12 cellular contexts compared by ENCODE assay signal in genomic region chr12:5944688-5945070, GRCh38. TPM values are rescaled to one million over a fixed set of nuclear protein-coding genes. Genes with fewer than 3 reads are reported as not detected.
DNase-seq lines count a peak whose midpoint lies in the region; ATAC-seq and TF ChIP-seq lines count a peak whose summit lies in the region.
"Had no signal": no experiment of that assay in that cellular context is flagged by ENCODE, and none has a peak within 500 bp of the region (broad histone marks: within the 10 kb centered on the region; RNA-seq: fewer than 3 reads in every experiment).

No MANE protein-coding gene starts in this region.

- H3F3A ChIP-seq in MM.1S (ENCODE audit: insufficient read depth, low read length): no peaks in the 10 kb centered on the region
- H3F3A ChIP-seq in neural progenitor cell (ENCODE audit: low read depth): peaks cover 6% of the 10 kb centered on the region

- H4K20me1 ChIP-seq in MM.1S (ENCODE audit: insufficient read depth, low read length): no peaks in the 10 kb centered on the region
- H4K20me1 ChIP-seq in neural progenitor cell (ENCODE audit: low read depth): no peaks in the 10 kb centered on the region

- peaks cover 16% of the 10 kb centered on the region for H3K4me1 Mint-ChIP-seq in neural progenitor cell
- H3K4me1 Mint-ChIP-seq in T-helper 2 cell treated with Interferon-gamma antibody and Interleukin-4, amounts not matched to agents 5 μg/mL and 100 μg/mL, for 36 hours (ENCODE audit: low read depth): no peaks in the 10 kb centered on the region

- H3K9ac ChIP-seq in MM.1S (ENCODE audit: low read length): no peak overlapping the region
- H3K9ac ChIP-seq in neural progenitor cell: no peak overlapping the region

- no peak for ATAC-seq in GM21576 (IDR thresholded peaks at IDR 0.05; ENCODE audit: unreplicated experiment)
- no peak for ATAC-seq in left lung

- H2AFZ ChIP-seq in MM.1S (ENCODE audit: low read length) (peak overlapping the region; percentile 49; the same call in 1 of the 2 replicates), neural progenitor cell (replicated peaks) (peak overlapping the region; percentile 96)

- peaks cover 10% of the 10 kb centered on the region for H3K9me3 Mint-ChIP-seq in neural progenitor cell
- H3K9me3 Mint-ChIP-seq in T-helper 2 cell treated with Interferon-gamma antibody and Interleukin-4, amounts not matched to agents 5 μg/mL and 100 μg/mL, for 36 hours: no peaks in the 10 kb centered on the region

- no peaks in the 10 kb centered on the region for H3K36me3 ChIP-seq in A673 (ENCODE audit: insufficient read depth, low read length, poor library complexity, severe bottlenecking)
- no peaks in the 10 kb centered on the region for H3K36me3 ChIP-seq in MM.1S (replicated peaks; ENCODE audit: insufficient read depth, low read length)
- no peaks in the 10 kb centered on the region for H3K36me3 ChIP-seq in neural progenitor cell
- H3K36me3 ChIP-seq in left lung: peaks cover 0 to 12% of the 10 kb centered on the region in 2 donors

- POLR2A ChIA-PET in A673 (lab: Charles Lee; ENCODE audit: low non-redundant PET): no interaction called here

- H3K4me3 ChIP-seq in A673 (ENCODE audit: low read depth, low read length, poor library complexity, severe bottlenecking) (peak overlapping the region; percentile 33), MM.1S (ENCODE audit: low read length) (peak overlapping the region; percentile 51; the same call in 1 of the 2 replicates), epithelial cell of proximal tubule (ENCODE audit: low read depth, low read length) (peak overlapping the region; percentile 11), neural progenitor cell (peak overlapping the region; percentile 70), left lung (peak overlapping the region in 1 of 2 donors; percentile 11)

- CTCF ChIA-PET in A673 (lab: Charles Lee): interaction anchor here (1.1 kb wide), 1 partner anchor 21 kb away, joined by 3 read pairs; no protein-coding TSS in a partner anchor

- TF ChIP-seq CTCF in A673 (conservative IDR thresholded peaks at IDR 0.05; ENCODE audit: low read depth, low read length) (no peak), MM.1S (IDR thresholded peaks at IDR 0.05; ENCODE audit: low read length) (no peak), epithelial cell of proximal tubule (conservative IDR thresholded peaks at IDR 0.05; ENCODE audit: low read depth, low read length) (no peak), neural progenitor cell (IDR thresholded peaks at IDR 0.05) (no peak), left lung (IDR thresholded peaks at IDR 0.05) (no peak)

- H3K4me2 ChIP-seq in MM.1S (ENCODE audit: low read depth, low read length) (peak overlapping the region; percentile 90; the same call in 1 of the 2 replicates), neural progenitor cell (peak overlapping the region; percentile 85)

- no peaks in the 10 kb centered on the region for H3K9me2 ChIP-seq in MM.1S (replicated peaks; ENCODE audit: insufficient read depth, low read length)

- no peak for DNase-seq in A673 (ENCODE audit: low spot score)
- DNase-seq in MM.1S: no peak
- DNase-seq in epithelial cell of proximal tubule (ENCODE audit: low read depth): no peak
- DNase-seq in neural progenitor cell (ENCODE audit: low spot score): peak; percentile 19
- no peak for DNase-seq in T-helper 2 cell treated with Interferon-gamma antibody and Interleukin-4, amounts not matched to agents 5 μg/mL and 100 μg/mL, for 36 hours (ENCODE audit: low spot score)
- DNase-seq in left lung: no peak
- DNase-seq in activated CD4-positive, alpha-beta T cell treated with anti-CD3 and anti-CD28 coated beads, Interleukin-2, amount 50 U/mL, for 1 hour: no peak
- DNase-seq: COR-L47; stimulated activated CD8-positive, alpha-beta memory T cell treated with anti-CD3 and anti-CD28 coated beads, Interleukin-4, amount 100 ng/mL, for 48 hours had no signal

- no TSS peak for BruUV-seq in A673 (replicated peaks; lab: Mats Ljungman, UMichigan)

- H3K4me1 ChIP-seq in A673 (ENCODE audit: insufficient read depth, low read length, poor library complexity, severe bottlenecking) (peaks cover 5% of the 10 kb centered on the region), MM.1S (ENCODE audit: low read length) (no peaks in the 10 kb centered on the region), neural progenitor cell (peaks cover 9% of the 10 kb centered on the region), left lung (peaks cover 3 to 9% of the 10 kb centered on the region in 2 donors)

- peaks cover 21% of the 10 kb centered on the region for H3K27me3 Mint-ChIP-seq in neural progenitor cell (ENCODE audit: insufficient read depth, low read depth)
- H3K27me3 Mint-ChIP-seq in T-helper 2 cell treated with Interferon-gamma antibody and Interleukin-4, amounts not matched to agents 5 μg/mL and 100 μg/mL, for 36 hours (ENCODE audit: low read depth): peaks cover 55% of the 10 kb centered on the region

- H3K27ac ChIP-seq in A673 (ENCODE audit: low read depth, low read length, poor library complexity, severe bottlenecking) (no peak overlapping the region), MM.1S (ENCODE audit: low read length) (no peak overlapping the region), neural progenitor cell (no peak overlapping the region), left lung (no peak overlapping the region)
- H3K27ac ChIP-seq: HL-60 had no signal

- peak overlapping the region; percentile 88 for H3K4me3 Mint-ChIP-seq in neural progenitor cell
- no peak overlapping the region for H3K4me3 Mint-ChIP-seq in T-helper 2 cell treated with Interferon-gamma antibody and Interleukin-4, amounts not matched to agents 5 μg/mL and 100 μg/mL, for 36 hours

- peak overlapping the region; percentile 61 for H3K27ac Mint-ChIP-seq in neural progenitor cell
- no peak overlapping the region for H3K27ac Mint-ChIP-seq in T-helper 2 cell treated with Interferon-gamma antibody and Interleukin-4, amounts not matched to agents 5 μg/mL and 100 μg/mL, for 36 hours

- H3K9me3 ChIP-seq in A673 (ENCODE audit: low read depth, low read length, poor library complexity, severe bottlenecking) (no peaks in the 10 kb centered on the region), MM.1S (replicated peaks; ENCODE audit: insufficient read depth, low read length) (no peaks in the 10 kb centered on the region), neural progenitor cell (ENCODE audit: low read depth) (no peaks in the 10 kb centered on the region), left lung (no peaks in the 10 kb centered on the region)

- H3K79me2 ChIP-seq in MM.1S (ENCODE audit: low read length): no peaks in the 10 kb centered on the region
- no peaks in the 10 kb centered on the region for H3K79me2 ChIP-seq in neural progenitor cell (ENCODE audit: low read depth)

- H3K27me3 ChIP-seq in A673 (replicated peaks; ENCODE audit: insufficient read depth, low read depth, low read length, poor library complexity): peaks cover 62% of the 10 kb centered on the region
- peaks cover 22% of the 10 kb centered on the region for H3K27me3 ChIP-seq in MM.1S (replicated peaks; ENCODE audit: insufficient read depth, low read length)
- peaks cover 36% of the 10 kb centered on the region for H3K27me3 ChIP-seq in neural progenitor cell
- H3K27me3 ChIP-seq in left lung: peaks cover 37 to 72% of the 10 kb centered on the region in 2 donors

- peaks cover 10% of the 10 kb centered on the region for H3K36me3 Mint-ChIP-seq in neural progenitor cell
- H3K36me3 Mint-ChIP-seq in T-helper 2 cell treated with Interferon-gamma antibody and Interleukin-4, amounts not matched to agents 5 μg/mL and 100 μg/mL, for 36 hours (ENCODE audit: low read depth): no peaks in the 10 kb centered on the region

- intact Hi-C loops in A673 (cut with micrococcal nuclease; ENCODE audit: unreplicated experiment): no loop called here
- intact Hi-C loops in left lung (cut with DNase I): no loop called here

RNA-seq across cellular contexts. Expression of gene ANO2, which starts 0.4 kb away (rescaled TPM):
- not detected in 2 replicates for total RNA-seq in A673 (2021)
- total RNA-seq in epithelial cell of proximal tubule: 1.2 and 1.7 TPM in 2 replicates
- 4.0 and 4.8 TPM in 2 replicates for total RNA-seq in neural progenitor cell (ENCODE audit: low replicate concordance)
- total RNA-seq in left lung: 10 to 100 TPM in 1 of 2 donors, 1 to 10 TPM in 1; 9.6 to 10.5 TPM
- total RNA-seq: T-helper 2 cell treated with Interferon-gamma antibody and Interleukin-4, amounts not matched to agents 100 ng/mL and 5 ng/mL, for 36 hours had no signal
